22 cellular contexts compared by ENCODE assay signal in genomic region chr4:64890131-64890710, GRCh38.
"Had no signal": no experiment of that assay in that cellular context is flagged by ENCODE, and none has a peak within 500 bp of the region (broad histone marks: within the 10 kb centered on the region; RNA-seq: fewer than 3 reads in every experiment).

No MANE protein-coding gene starts in this region.

- H3K9me3 ChIP-seq: breast epithelium, esophagus muscularis mucosa, gastroesophageal sphincter, left ventricle myocardium inferior, right lobe of liver, suprapubic skin, transverse colon, uterus had no signal

- H3K4me3 ChIP-seq: breast epithelium, esophagus muscularis mucosa, gastroesophageal sphincter, left ventricle myocardium inferior, right lobe of liver, suprapubic skin, transverse colon, uterus had no signal

- H3K36me3 ChIP-seq: breast epithelium, esophagus muscularis mucosa, gastroesophageal sphincter, left ventricle myocardium inferior, right lobe of liver, suprapubic skin, transverse colon, uterus had no signal

- H3K4me3 Mint-ChIP-seq: activated CD4-positive, alpha-beta T cell treated with anti-CD3 and anti-CD28 coated beads for 36 hours; activated naive CD8-positive, alpha-beta T cell; immature natural killer cell; stimulated activated naive CD8-positive, alpha-beta T cell treated with anti-CD3 and anti-CD28 coated beads, Interleukin-15, amount 100 ng/mL, for 72 hours had no signal

- H3K27ac ChIP-seq: breast epithelium, esophagus muscularis mucosa, gastroesophageal sphincter, left ventricle myocardium inferior, right lobe of liver, suprapubic skin, transverse colon, uterus had no signal

- H3K36me3 Mint-ChIP-seq: activated naive CD8-positive, alpha-beta T cell; immature natural killer cell had no signal

- DNase-seq: activated CD4-positive, alpha-beta T cell treated with anti-CD3 and anti-CD28 coated beads for 36 hours; activated CD4-positive, alpha-beta T cell treated with anti-CD3 and anti-CD28 coated beads, Interleukin-2, amount 50 U/mL, for 48 hours; activated T-cell treated with anti-CD3 and anti-CD28 coated beads for 4 hours; amniotic stem cell; cortex of kidney; effector CD8-positive, alpha-beta T cell; immature natural killer cell; kidney glomerular epithelial cell; left ventricle myocardium inferior; mammary epithelial cell; right lobe of liver; small intestine; stimulated activated CD4-positive, alpha-beta T cell treated with anti-CD3 and anti-CD28 coated beads, Interleukin-15, amount 100 ng/mL, for 24 hours; stimulated activated CD4-positive, alpha-beta T cell treated with anti-CD3 and anti-CD28 coated beads, Interleukin-4, amount 100 ng/mL, for 1 hour; stimulated activated naive CD8-positive, alpha-beta T cell treated with anti-CD3 and anti-CD28 coated beads, Interleukin-15, amount 100 ng/mL, for 72 hours; transverse colon; uterus had no signal

- H3K27ac Mint-ChIP-seq: activated CD4-positive, alpha-beta T cell treated with anti-CD3 and anti-CD28 coated beads for 36 hours; activated naive CD8-positive, alpha-beta T cell; immature natural killer cell; stimulated activated naive CD8-positive, alpha-beta T cell treated with anti-CD3 and anti-CD28 coated beads, Interleukin-15, amount 100 ng/mL, for 72 hours had no signal

- H3K27me3 Mint-ChIP-seq: activated CD4-positive, alpha-beta T cell treated with anti-CD3 and anti-CD28 coated beads for 36 hours; activated naive CD8-positive, alpha-beta T cell; stimulated activated naive CD8-positive, alpha-beta T cell treated with anti-CD3 and anti-CD28 coated beads, Interleukin-15, amount 100 ng/mL, for 72 hours had no signal

- ATAC-seq: activated CD4-positive, alpha-beta T cell treated with anti-CD3 and anti-CD28 coated beads for 36 hours; gastroesophageal sphincter; right lobe of liver; stimulated activated naive CD8-positive, alpha-beta T cell treated with anti-CD3 and anti-CD28 coated beads, Interleukin-15, amount 100 ng/mL, for 72 hours had no signal

- H3K4me1 Mint-ChIP-seq: activated CD4-positive, alpha-beta T cell treated with anti-CD3 and anti-CD28 coated beads for 36 hours; immature natural killer cell; stimulated activated naive CD8-positive, alpha-beta T cell treated with anti-CD3 and anti-CD28 coated beads, Interleukin-15, amount 100 ng/mL, for 72 hours had no signal

- H3K27me3 ChIP-seq: breast epithelium, esophagus muscularis mucosa, gastroesophageal sphincter, right lobe of liver, suprapubic skin, transverse colon, uterus had no signal

- H3K4me1 ChIP-seq: breast epithelium, gastroesophageal sphincter, left ventricle myocardium inferior, right lobe of liver, suprapubic skin, transverse colon, uterus had no signal
